In the genomic region with DNA sequence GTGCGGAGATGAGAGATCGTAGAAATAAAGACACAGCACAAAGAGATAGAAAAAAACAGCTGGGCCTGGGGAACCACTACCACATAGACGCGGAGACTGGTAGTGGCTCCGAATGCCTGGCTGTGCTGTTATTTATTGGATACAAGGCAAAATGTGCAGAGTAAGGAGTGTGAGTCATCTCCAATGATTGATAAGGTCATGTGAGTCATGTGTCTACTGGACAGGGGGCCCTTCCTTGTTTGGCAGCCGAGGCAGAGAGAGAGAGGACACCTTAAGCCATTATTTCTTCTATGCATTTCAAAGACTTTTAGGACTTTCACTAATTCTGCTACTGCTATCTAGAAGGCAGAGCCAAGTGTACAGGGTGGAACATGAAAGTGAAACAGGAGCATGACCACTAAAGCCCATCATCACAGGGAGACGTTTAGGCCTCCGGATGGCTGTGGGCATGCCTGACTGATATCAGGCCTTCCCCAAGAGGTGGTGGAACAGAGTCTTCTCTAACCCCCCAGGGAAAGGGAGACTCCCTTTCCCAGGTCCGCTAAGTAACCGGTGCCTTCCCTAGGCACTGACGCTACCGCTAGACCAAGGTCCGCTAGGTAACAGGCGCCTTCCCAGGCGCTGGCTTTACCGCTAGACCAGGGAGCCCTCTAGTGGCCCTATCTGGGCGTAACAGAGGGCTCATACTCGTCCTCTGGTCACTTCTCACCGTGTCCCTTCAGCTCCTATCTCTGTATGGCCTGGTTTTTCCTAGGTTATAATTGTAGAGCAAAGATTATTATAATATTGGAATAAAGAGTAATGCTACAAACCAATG, we compare ENCODE assay signal across 9 cellular contexts.
DNase-seq lines count a peak whose midpoint lies in the region; ATAC-seq, FAIRE-seq and TF ChIP-seq lines count a peak whose summit lies in the region.
"Had no signal": no experiment of that assay in that cellular context is flagged by ENCODE, and none has a peak within 500 bp of the region (broad histone marks: within the 10 kb centered on the region; RNA-seq: fewer than 3 reads in every experiment).

No MANE protein-coding gene starts in this region.

- RAD21 ChIA-PET in GM12878 (lab: Charles Lee; ENCODE audit: unreplicated experiment), result no interaction called here

- H3K4me1 ChIP-seq in Loucy (ENCODE audit: insufficient read depth, low read length, poor library complexity, severe bottlenecking) (peaks cover 12% of the 10 kb centered on the region), GM12878 (ENCODE audit: control insufficient read depth, insufficient read depth, low read length) (no peaks in the 10 kb centered on the region), neuron (ENCODE audit: insufficient read depth, low read length) (peaks cover 6% of the 10 kb centered on the region)
- H3K4me1 ChIP-seq: gastrocnemius medialis had no signal

- no peaks in the 10 kb centered on the region for H3K27me3 ChIP-seq in Loucy (ENCODE audit: insufficient read depth, low read length, poor library complexity, severe bottlenecking)
- no peaks in the 10 kb centered on the region for H3K27me3 ChIP-seq in GM12878 (replicated peaks in 1 of 2; ENCODE audit: control insufficient read depth in 2 of 2, insufficient read depth in 2 of 2, low read length in 1 of 2)
- no peaks in the 10 kb centered on the region for H3K27me3 ChIP-seq in neuron (ENCODE audit: insufficient read depth, low read length)
- H3K27me3 ChIP-seq: gastrocnemius medialis had no signal

- TF ChIP-seq POLR2A in GM12878 (IDR thresholded peaks at IDR 0.05; ENCODE audit: low read depth, low read length), result no peak

- no peak for TF ChIP-seq EP300 in GM12878 (IDR thresholded peaks at IDR 0.05; ENCODE audit: borderline replicate concordance in 1 of 2, control insufficient read depth in 1 of 2, low read depth in 2 of 2, low read length in 2 of 2)

- CTCF ChIA-PET in GM12878 (lab: Yijun Ruan, JAX), result interaction anchor here (0.7 kb wide), 1 partner anchor 21 kb away, joined by 3 read pairs; no protein-coding TSS in a partner anchor

- whole genome bisulfite sequencing in GM12878 (ENCODE audit: insufficient coverage, insufficient replicate concordance, low lambda C conversion rate, missing lambda C conversion rate), result 42% methylated on average over 19 of the region's 19 CpGs

- TF ChIP-seq CTCF in GM12873 (IDR thresholded peaks at IDR 0.05; ENCODE audit: insufficient read depth, low read depth, low read length, missing control alignments) (peak; percentile 60), Loucy (conservative IDR thresholded peaks at IDR 0.05; ENCODE audit: low read length) (peak; percentile 33), GM12878 (IDR thresholded peaks at IDR 0.05 in 2 of 3, conservative IDR thresholded peaks at IDR 0.05 in 1 of 3; ENCODE audit: control insufficient read depth in 2 of 3, extremely low read depth in 1 of 3, insufficient read depth in 1 of 3, low read depth in 3 of 3, low read length in 3 of 3) (peak; percentile 18 to 42 (median 36); a peak in 4 of 6 replicates)

- H3K9ac ChIP-seq in Loucy (ENCODE audit: low read depth, low read length, poor library complexity, severe bottlenecking) (no peak overlapping the region), GM12878 (ENCODE audit: control insufficient read depth, insufficient read depth, low read length) (no peak overlapping the region)

- ATAC-seq in GM12878 (peak; percentile 59), GM18502 (IDR thresholded peaks at IDR 0.05; ENCODE audit: poor library complexity, unreplicated experiment) (no peak)
- ATAC-seq: gastrocnemius medialis had no signal

- H3K79me2 ChIP-seq in Loucy (ENCODE audit: insufficient read depth, low read length) (no peaks in the 10 kb centered on the region), GM12878 (ENCODE audit: control insufficient read depth, insufficient read depth, low read length) (no peaks in the 10 kb centered on the region)

- POLR2A ChIA-PET in GM12878 (lab: Charles Lee), result no interaction called here

- H3F3A ChIP-seq in Loucy (ENCODE audit: low read depth), result no peaks in the 10 kb centered on the region

- BruUV-seq in GM12878 (replicated peaks; lab: Mats Ljungman, UMichigan), result no TSS peak

- H3K4me2 ChIP-seq in Loucy (ENCODE audit: low read depth, low read length, poor library complexity, severe bottlenecking), result no peak overlapping the region
- no peak overlapping the region for H3K4me2 ChIP-seq in GM12878 (ENCODE audit: control insufficient read depth, insufficient read depth)

- SMC1A ChIA-PET in GM12878 (lab: Charles Lee; ENCODE audit: uncharacterized antibody, unreplicated experiment), result no interaction called here

- intact Hi-C loops in GM12878 (cut with micrococcal nuclease; ENCODE audit: unreplicated experiment), result loop anchor here (2.0 kb wide), 1 partner anchor 1135 kb away; no protein-coding TSS in a partner anchor

- no peaks in the 10 kb centered on the region for H3K9me2 ChIP-seq in Loucy (replicated peaks; ENCODE audit: low read depth, low read length)

- no peak for DNase-seq in GM12878 (ENCODE audit: low read depth, low spot score)
- no peak for DNase-seq in SIG-M5 (lab: John Stamatoyannopoulos, UW)
- DNase-seq in NCI-H69 (lab: John Stamatoyannopoulos, UW), result no peak
- DNase-seq: NCI-H345 had no signal

- H3K4me3 ChIP-seq in Loucy (ENCODE audit: low read length, poor library complexity, severe bottlenecking) (no peak overlapping the region), GM12878 (no peak overlapping the region), neuron (ENCODE audit: low read length) (no peak overlapping the region)
- H3K4me3 ChIP-seq: gastrocnemius medialis had no signal

- FAIRE-seq in GM12878 (lab: Jason Lieb, UNC), result no peak

- in situ Hi-C loops in GM12878 (cut with MboI), result no loop called here

- no peaks in the 10 kb centered on the region for H4K20me1 ChIP-seq in Loucy (ENCODE audit: insufficient read depth, low read length, poor library complexity, severe bottlenecking)
- H4K20me1 ChIP-seq in GM12878 (ENCODE audit: control insufficient read depth, insufficient read depth), result no peaks in the 10 kb centered on the region

- H3K9me3 ChIP-seq in Loucy (ENCODE audit: insufficient read depth, low read depth, low read length) (peaks cover 5% of the 10 kb centered on the region; the same call in 1 of the 2 replicates), GM12878 (replicated peaks; ENCODE audit: control insufficient read depth, insufficient read depth, low read length) (no peaks in the 10 kb centered on the region), neuron (ENCODE audit: low read length) (no peaks in the 10 kb centered on the region)
- H3K9me3 ChIP-seq: gastrocnemius medialis had no signal

- no peak overlapping the region for H3K27ac ChIP-seq in GM12878 (ENCODE audit: control insufficient read depth, insufficient read depth)
- H3K27ac ChIP-seq: gastrocnemius medialis had no signal

- no peak overlapping the region for H2AFZ ChIP-seq in Loucy (ENCODE audit: low read length)
- H2AFZ ChIP-seq in GM12878 (ENCODE audit: control insufficient read depth, low read depth, low read length), result no peak overlapping the region
- H2AFZ ChIP-seq in neuron (ENCODE audit: low read depth, low read length), result peak overlapping the region; percentile 24

- H3K36me3 ChIP-seq in Loucy (ENCODE audit: insufficient read depth, low read length), result no peaks in the 10 kb centered on the region
- no peaks in the 10 kb centered on the region for H3K36me3 ChIP-seq in GM12878 (ENCODE audit: control insufficient read depth in 2 of 2, insufficient read depth in 2 of 2, low read length in 1 of 2)
- no peaks in the 10 kb centered on the region for H3K36me3 ChIP-seq in neuron (ENCODE audit: insufficient read depth, low read length)
- H3K36me3 ChIP-seq: gastrocnemius medialis had no signal

- peak; percentile 39 for TF ChIP-seq RAD21 in GM12878 (IDR thresholded peaks at IDR 0.05; ENCODE audit: insufficient read depth, low read depth, low read length)

TF ChIP-seq in GM12878, 131 proteins besides CTCF, POLR2A, EP300 and RAD21 (continues in another document):
- TF ChIP-seq BCL3 (IDR thresholded peaks at IDR 0.05; ENCODE audit: borderline replicate concordance, insufficient read depth, low read depth, low read length, poor library complexity, severe bottlenecking) (no peak), SMC3 (IDR thresholded peaks at IDR 0.05; ENCODE audit: borderline replicate concordance, low read length) (peak; percentile 20; the same call in 1 of the 2 replicates), CREM (IDR thresholded peaks at IDR 0.05; ENCODE audit: low read depth) (no peak), ZBTB33 (IDR thresholded peaks at IDR 0.05) (peak; percentile 94)
